1 cellular context compared by ENCODE assay signal in the genomic region with DNA sequence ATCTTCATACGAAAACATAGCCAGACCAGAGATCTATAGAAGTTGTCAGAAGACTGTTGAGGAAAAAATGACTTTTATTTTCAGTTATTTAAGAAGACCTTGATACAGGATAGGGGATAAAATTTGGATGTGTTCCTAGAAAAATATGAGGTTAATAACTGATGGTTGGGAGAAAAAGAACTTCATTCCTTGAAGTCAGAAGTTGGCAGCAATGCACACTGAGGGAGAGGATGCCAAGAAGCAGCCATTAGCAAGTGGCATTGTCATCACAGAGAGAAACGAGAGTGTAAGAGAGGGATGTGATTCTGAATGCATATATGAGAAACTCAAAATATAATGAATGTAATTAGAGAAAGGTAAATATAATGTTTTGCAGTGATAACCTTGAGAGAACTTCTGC.
TF ChIP-seq lines count a peak whose summit lies in the region.

No MANE protein-coding gene starts in this region.

TF ChIP-seq in SK-N-SH, 30 proteins besides CTCF, POLR2A, EP300 and RAD21 (continued from another document):
- TF ChIP-seq, protein P1, sequence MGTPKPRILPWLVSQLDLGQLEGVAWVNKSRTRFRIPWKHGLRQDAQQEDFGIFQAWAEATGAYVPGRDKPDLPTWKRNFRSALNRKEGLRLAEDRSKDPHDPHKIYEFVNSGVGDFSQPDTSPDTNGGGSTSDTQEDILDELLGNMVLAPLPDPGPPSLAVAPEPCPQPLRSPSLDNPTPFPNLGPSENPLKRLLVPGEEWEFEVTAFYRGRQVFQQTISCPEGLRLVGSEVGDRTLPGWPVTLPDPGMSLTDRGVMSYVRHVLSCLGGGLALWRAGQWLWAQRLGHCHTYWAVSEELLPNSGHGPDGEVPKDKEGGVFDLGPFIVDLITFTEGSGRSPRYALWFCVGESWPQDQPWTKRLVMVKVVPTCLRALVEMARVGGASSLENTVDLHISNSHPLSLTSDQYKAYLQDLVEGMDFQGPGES (IDR thresholded peaks at IDR 0.05; ENCODE audit: low read depth, low read length): no peak
- TF ChIP-seq SMC3 (IDR thresholded peaks at IDR 0.05; ENCODE audit: low read depth, low read length) (no peak), NRF1 (IDR thresholded peaks at IDR 0.05; ENCODE audit: low read depth, low read length) (no peak), MAX (IDR thresholded peaks at IDR 0.05; ENCODE audit: low read depth) (no peak)
TF ChIP-seq in SK-N-SH: peak in this region for 0.
